Comparison of ENCODE assay signal across 4 cellular contexts in the genomic region with DNA sequence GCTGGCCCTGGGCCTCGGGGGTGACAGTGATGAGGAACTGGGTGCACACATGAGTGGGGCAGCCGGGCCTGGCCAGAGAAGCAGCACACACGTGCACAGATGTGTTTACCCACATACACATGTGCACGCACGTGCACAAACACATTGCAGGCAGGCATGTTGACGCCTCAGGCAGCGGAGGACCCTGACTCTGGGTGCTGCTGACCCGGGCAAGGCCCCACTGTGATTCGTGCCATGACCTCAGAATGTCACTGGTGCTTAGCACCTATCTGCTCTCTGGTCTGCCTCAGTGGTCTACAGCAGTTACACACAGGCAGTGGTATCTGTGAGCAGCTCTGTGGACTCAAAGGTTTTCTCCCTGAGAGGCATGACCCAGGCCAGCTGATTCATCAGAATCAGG. TPM values are rescaled to one million over a fixed set of nuclear protein-coding genes. Genes with fewer than 3 reads are reported as not detected.
"Had no signal": no experiment of that assay in that cellular context is flagged by ENCODE, and none has a peak within 500 bp of the region (broad histone marks: within the 10 kb centered on the region; RNA-seq: fewer than 3 reads in every experiment).

TBC1D3G (plus strand) TSS at position 301 of the 400 bp plus-strand sequence. CDS start 1,528 bp downstream, outside the sequence.

RNA-seq across cellular contexts. Expression of gene TBC1D3G, which starts in this region (rescaled TPM):
- total RNA-seq: LHCN-M2, M059J, MCF 10A, NCI-H460 had no signal
